In genomic region chr10:44971935-44972792, GRCh38 we compare ENCODE assay signal across 27 cellular contexts. TPM values are rescaled to one million over a fixed set of nuclear protein-coding genes. Genes with fewer than 3 reads are reported as not detected.
A peak's percentile ranks its signal among the peaks of the same experiment; 100 is the strongest.
DNase-seq lines count a peak whose midpoint lies in the region; ATAC-seq, FAIRE-seq and TF ChIP-seq lines count a peak whose summit lies in the region.
"Had no signal": no experiment of that assay in that cellular context is flagged by ENCODE, and none has a peak within 500 bp of the region (broad histone marks: within the 10 kb centered on the region; RNA-seq: fewer than 3 reads in every experiment).

No MANE protein-coding gene starts in this region.

- H3K4me1 Mint-ChIP-seq in memory B cell: peaks cover 25% of the 10 kb centered on the region

- TF ChIP-seq EP300 in GM12878 (IDR thresholded peaks at IDR 0.05; ENCODE audit: borderline replicate concordance in 1 of 2, control insufficient read depth in 1 of 2, low read depth in 2 of 2, low read length in 2 of 2): no peak

- no peaks in the 10 kb centered on the region for H3K36me3 ChIP-seq in breast epithelium
- peaks cover 4% of the 10 kb centered on the region for H3K36me3 ChIP-seq in mammary epithelial cell (ENCODE audit: insufficient read depth, low read length)
- peaks cover 0 to 8% of the 10 kb centered on the region in 2 experiments; a peak in 2 of 4 replicates for H3K36me3 ChIP-seq in GM12878 (ENCODE audit: control insufficient read depth in 2 of 2, insufficient read depth in 2 of 2, low read length in 1 of 2)
- H3K36me3 ChIP-seq in thyroid gland: peaks cover 40 to 45% of the 10 kb centered on the region in 2 donors
- H3K36me3 ChIP-seq: uterus had no signal

- H3K79me2 ChIP-seq in mammary epithelial cell (ENCODE audit: insufficient read depth, low read length) (peaks cover 15% of the 10 kb centered on the region), GM12878 (ENCODE audit: control insufficient read depth, insufficient read depth, low read length) (peaks cover 9% of the 10 kb centered on the region)

- SMC1A ChIA-PET in GM12878 (lab: Charles Lee; ENCODE audit: uncharacterized antibody, unreplicated experiment): interaction anchor here (1.8 to 2.5 kb wide), 4 partner anchors 8 to 40 kb away, joined by 6 to 36 read pairs (median 24); no protein-coding TSS in a partner anchor

- H3K9ac ChIP-seq in mammary epithelial cell (ENCODE audit: insufficient read depth, low read length): no peak overlapping the region
- H3K9ac ChIP-seq in GM12878 (ENCODE audit: control insufficient read depth, insufficient read depth, low read length): no peak overlapping the region

- H3K36me3 Mint-ChIP-seq in memory B cell: no peaks in the 10 kb centered on the region
- H3K36me3 Mint-ChIP-seq: activated naive CD8-positive, alpha-beta T cell treated with anti-CD3 and anti-CD28 coated beads for 36 hours; CD4-positive, alpha-beta memory T cell; stimulated activated effector memory CD8-positive, alpha-beta T cell treated with anti-CD3 and anti-CD28 coated beads, Interleukin-12 subunit alpha, Interleukin-12 subunit beta, amount 100 ng/mL, for 72 hours had no signal

- dilution Hi-C loops in mammary epithelial cell (cut with HindIII; ENCODE audit: low sequenced_read_pairs): no loop called here

- no peak overlapping the region for H2AFZ ChIP-seq in mammary epithelial cell (ENCODE audit: low read depth, low read length)
- no peak overlapping the region for H2AFZ ChIP-seq in GM12878 (ENCODE audit: control insufficient read depth, low read depth, low read length)

- H3K27ac ChIP-seq in breast epithelium (peak overlapping the region; percentile 92 to 95), mammary epithelial cell (ENCODE audit: insufficient read depth, low read depth, low read length) (no peak overlapping the region), GM12878 (ENCODE audit: control insufficient read depth, insufficient read depth) (peak overlapping the region; percentile 80), thyroid gland (peak overlapping the region; percentile 79 to 97 (median 95))
- H3K27ac ChIP-seq: RWPE1, suprapubic skin, uterus had no signal

- no peak for TF ChIP-seq CTCF in breast epithelium (IDR thresholded peaks at IDR 0.05)
- no peak for TF ChIP-seq CTCF in mammary epithelial cell (conservative IDR thresholded peaks at IDR 0.05 in 1 of 2, IDR thresholded peaks at IDR 0.05 in 1 of 2; ENCODE audit: extremely low read depth in 1 of 2, insufficient read depth in 1 of 2, low read depth in 1 of 2, low read length in 2 of 2)
- TF ChIP-seq CTCF in GM12878 (IDR thresholded peaks at IDR 0.05 in 2 of 3, conservative IDR thresholded peaks at IDR 0.05 in 1 of 3; ENCODE audit: control insufficient read depth in 2 of 3, extremely low read depth in 1 of 3, insufficient read depth in 1 of 3, low read depth in 3 of 3, low read length in 3 of 3): no peak
- no peak for TF ChIP-seq CTCF in thyroid gland (IDR thresholded peaks at IDR 0.05)

- CTCF ChIA-PET in mammary epithelial cell (lab: Charles Lee; ENCODE audit: low non-redundant PET) (no interaction called here), GM12878 (lab: Yijun Ruan, JAX) (interaction anchor here (1.2 to 10.1 kb wide), 5 partner anchors 8 to 40 kb away, joined by 4 to 181 read pairs (median 14); partner anchors contain the start of gene RASSF4)

- no peak overlapping the region for H3K4me2 ChIP-seq in mammary epithelial cell (ENCODE audit: insufficient read depth, low read depth, low read length)
- H3K4me2 ChIP-seq in GM12878 (ENCODE audit: control insufficient read depth, insufficient read depth): no peak overlapping the region

- FAIRE-seq in GM12878 (lab: Jason Lieb, UNC): no peak
- FAIRE-seq: GM12891, islet of Langerhans, pancreas had no signal

- intact Hi-C loops in breast epithelium (cut with DNase I; ENCODE audit: low total_unique reads) (no loop called here), mammary epithelial cell (cut with micrococcal nuclease) (no loop called here), GM12878 (cut with micrococcal nuclease; ENCODE audit: unreplicated experiment) (no loop called here), thyroid gland (cut with DNase I) (no loop called here)

- H4K20me1 ChIP-seq in mammary epithelial cell (ENCODE audit: insufficient read depth, low read length): no peaks in the 10 kb centered on the region
- no peaks in the 10 kb centered on the region for H4K20me1 ChIP-seq in GM12878 (ENCODE audit: control insufficient read depth, insufficient read depth)

- H3K4me3 ChIP-seq in breast epithelium (no peak overlapping the region), mammary epithelial cell (replicated peaks in 1 of 3; ENCODE audit: insufficient read depth in 1 of 3, low read depth in 2 of 3, low read length in 3 of 3) (no peak overlapping the region), GM12878 (no peak overlapping the region), thyroid gland (replicated peaks in 1 of 3) (no peak overlapping the region)
- H3K4me3 ChIP-seq: pancreas, suprapubic skin, uterus had no signal

- TF ChIP-seq POLR2A in breast epithelium (IDR thresholded peaks at IDR 0.05): no peak
- no peak for TF ChIP-seq POLR2A in GM12878 (IDR thresholded peaks at IDR 0.05; ENCODE audit: low read depth, low read length)
- no peak for TF ChIP-seq POLR2A in thyroid gland (IDR thresholded peaks at IDR 0.05)

- WGBS in mammary epithelial cell (ENCODE audit: low coverage, missing lambda C conversion rate): 100% methylated on average over 12 of the region's 12 CpGs
- 92% methylated on average over 12 of the region's 12 CpGs for WGBS in GM12878 (ENCODE audit: insufficient coverage, insufficient replicate concordance, low lambda C conversion rate, missing lambda C conversion rate)
- 94 to 97% methylated on average over 9 to 11 of the region's 12 CpGs for WGBS in thyroid gland, 2 donors

- TF ChIP-seq RAD21 in GM12878 (IDR thresholded peaks at IDR 0.05; ENCODE audit: insufficient read depth, low read depth, low read length): no peak

- H3K27me3 ChIP-seq in breast epithelium (no peaks in the 10 kb centered on the region), mammary epithelial cell (ENCODE audit: insufficient read depth, low read length) (no peaks in the 10 kb centered on the region), GM12878 (replicated peaks in 1 of 2; ENCODE audit: control insufficient read depth in 2 of 2, insufficient read depth in 2 of 2, low read length in 1 of 2) (no peaks in the 10 kb centered on the region), thyroid gland (no peaks in the 10 kb centered on the region)
- H3K27me3 ChIP-seq: pancreas, suprapubic skin, uterus had no signal

- DNase-seq in breast epithelium (ENCODE audit: low spot score in 2 of 2): no peak
- no peak for DNase-seq in mammary epithelial cell
- no peak for DNase-seq in GM12878 (ENCODE audit: low read depth, low spot score)
- no peak for DNase-seq in memory B cell (ENCODE audit: low spot score in 2 of 2)
- peak in 1 of 2 donors; percentile 3 for DNase-seq in thyroid gland
- no peak for DNase-seq in NCI-H1417 treated with DMSO at 0.1 percent for 48 hours (lab: John Stamatoyannopoulos, UW)
- DNase-seq: 8988T; activated effector memory CD4-positive, alpha-beta T cell treated with anti-CD3 and anti-CD28 coated beads, Interleukin-2, amount 50 U/mL, for 16 hours; activated naive CD8-positive, alpha-beta T cell treated with anti-CD3 and anti-CD28 coated beads for 36 hours; activated T-cell treated with anti-CD3 and anti-CD28 coated beads for 4 hours; caudate nucleus; CD4-positive, alpha-beta memory T cell; cortex of kidney; NCI-H1436; NCI-H446 treated with DMSO at 0.1 percent for 48 hours; nephron progenitor cell; stimulated activated CD4-positive, alpha-beta T cell treated with anti-CD3 and anti-CD28 coated beads, Interleukin-4, amount 100 ng/mL, for 24 hours; uterus had no signal

- H3K9me3 ChIP-seq in breast epithelium (no peaks in the 10 kb centered on the region), mammary epithelial cell (replicated peaks; ENCODE audit: insufficient read depth, low read length) (no peaks in the 10 kb centered on the region), GM12878 (replicated peaks; ENCODE audit: control insufficient read depth, insufficient read depth, low read length) (no peaks in the 10 kb centered on the region), thyroid gland (no peaks in the 10 kb centered on the region)
- H3K9me3 ChIP-seq: pancreas, suprapubic skin, uterus had no signal

- BruUV-seq in mammary epithelial cell (replicated peaks; lab: Mats Ljungman, UMichigan): no TSS peak
- BruUV-seq in GM12878 (replicated peaks; lab: Mats Ljungman, UMichigan): no TSS peak

- no peak overlapping the region for H3K4me3 Mint-ChIP-seq in memory B cell
- H3K4me3 Mint-ChIP-seq: activated naive CD8-positive, alpha-beta T cell treated with anti-CD3 and anti-CD28 coated beads for 36 hours; nephron progenitor cell; stimulated activated effector memory CD8-positive, alpha-beta T cell treated with anti-CD3 and anti-CD28 coated beads, Interleukin-12 subunit alpha, Interleukin-12 subunit beta, amount 100 ng/mL, for 72 hours had no signal

- in situ Hi-C loops in mammary epithelial cell (cut with MboI; ENCODE audit: low sequenced_read_pairs in 2 of 2): no loop called here
- in situ Hi-C loops in GM12878 (cut with MboI): loop anchor here (25.0 kb wide), 1 partner anchor 1810 kb away; no protein-coding TSS in a partner anchor

- H3K27ac Mint-ChIP-seq in memory B cell: peak overlapping the region; percentile 36
- H3K27ac Mint-ChIP-seq: CD4-positive, alpha-beta memory T cell; nephron progenitor cell; stimulated activated effector memory CD8-positive, alpha-beta T cell treated with anti-CD3 and anti-CD28 coated beads, Interleukin-12 subunit alpha, Interleukin-12 subunit beta, amount 100 ng/mL, for 72 hours had no signal

- ATAC-seq in GM12878 (no peak), memory B cell (ENCODE audit: low read depth) (no peak), GM18861 (IDR thresholded peaks at IDR 0.05; ENCODE audit: unreplicated experiment) (no peak), HG02870 (IDR thresholded peaks at IDR 0.05; ENCODE audit: unreplicated experiment) (no peak)
- ATAC-seq: pancreas; SK-N-SH treated with all-trans-retinoic acid at 6 μM for 48 hours; stimulated activated effector memory CD8-positive, alpha-beta T cell treated with anti-CD3 and anti-CD28 coated beads, Interleukin-12 subunit alpha, Interleukin-12 subunit beta, amount 100 ng/mL, for 72 hours had no signal

- peaks cover 3% of the 10 kb centered on the region for H3K27me3 Mint-ChIP-seq in memory B cell
- H3K27me3 Mint-ChIP-seq: activated naive CD8-positive, alpha-beta T cell treated with anti-CD3 and anti-CD28 coated beads for 36 hours; CD4-positive, alpha-beta memory T cell had no signal

- H3K9me3 Mint-ChIP-seq in memory B cell: no peaks in the 10 kb centered on the region
- H3K9me3 Mint-ChIP-seq: activated naive CD8-positive, alpha-beta T cell treated with anti-CD3 and anti-CD28 coated beads for 36 hours; CD4-positive, alpha-beta memory T cell; nephron progenitor cell; stimulated activated effector memory CD8-positive, alpha-beta T cell treated with anti-CD3 and anti-CD28 coated beads, Interleukin-12 subunit alpha, Interleukin-12 subunit beta, amount 100 ng/mL, for 72 hours had no signal

- RAD21 ChIA-PET in GM12878 (lab: Charles Lee; ENCODE audit: unreplicated experiment): interaction anchor here (1.1 to 2.7 kb wide), 4 partner anchors 9 to 43 kb away, joined by 4 to 54 read pairs (median 35); no protein-coding TSS in a partner anchor

- peaks cover 2 to 17% of the 10 kb centered on the region in 2 donors for H3K4me1 ChIP-seq in breast epithelium
- peaks cover 25% of the 10 kb centered on the region for H3K4me1 ChIP-seq in mammary epithelial cell (ENCODE audit: insufficient read depth, low read length)
- peaks cover 56% of the 10 kb centered on the region for H3K4me1 ChIP-seq in GM12878 (ENCODE audit: control insufficient read depth, insufficient read depth, low read length)
- peaks cover 70 to 83% of the 10 kb centered on the region in 2 donors for H3K4me1 ChIP-seq in thyroid gland

- POLR2A ChIA-PET in GM12878 (lab: Charles Lee): interaction anchor here (1.2 to 2.1 kb wide), 5 partner anchors 8 to 43 kb away, joined by 3 to 17 read pairs (median 6); no protein-coding TSS in a partner anchor

RNA-seq across cellular contexts. Expression of gene DEPP1, which starts 6.4 kb away (rescaled TPM):
- total RNA-seq in breast epithelium (1,000 to 10,000 TPM in 1 of 3 donors, 100 to 1,000 TPM in 2; 139 to 2,057 (median 460) TPM), mammary epithelial cell (10 to 100 TPM; 25.0 to 45.6 TPM), GM12878 (2014; rRNA removed) (7.8 and 8.4 TPM in 2 replicates), GM12878 (2014; rRNA removed; fragmentation: Illumina TruSeq; extraction: Trizol) (5.6 and 5.7 TPM in 2 replicates), GM12878 (2021) (8.6 and 8.9 TPM in 2 replicates), thyroid gland (100 to 1,000 TPM in 2 of 4 donors, 10 to 100 TPM in 2; 45.1 to 518 (median 182) TPM)
- polyA plus RNA-seq in mammary epithelial cell (139 TPM), GM12878 (2011; rRNA removed) (2.4 and 4.5 TPM in 2 replicates), GM12878 (2014; fragmentation: Illumina TruSeq; extraction: Trizol) (3.8 and 6.1 TPM in 2 replicates), GM12878 (2014; fragmentation: Nextera tagmentation; extraction: Ambion mirVana) (1 to 10 TPM; 1.7 to 1.8 TPM), GM12878 (2014; rRNA removed) (8.5 TPM in 2 replicates), GM12878 (2016; fragmentation: Nextera tagmentation; extraction: Ambion mirVana) (10 to 100 TPM; 11.0 to 12.1 TPM)
- 230 TPM for polyA minus RNA-seq in mammary epithelial cell
- total RNA-seq in GM12878 (2013; cell fraction: nucleolus; rRNA removed): 23.8 and 31.1 TPM in 2 replicates
- polyA plus RNA-seq in GM12878 (2011; ENCODE audit: low read depth): 1.2 TPM
- 5.2 and 6.2 TPM in 2 replicates for polyA plus RNA-seq in GM12878 (2011; cell fraction: cytosol; rRNA removed)
- 3.0 and 3.7 TPM in 2 replicates for polyA plus RNA-seq in GM12878 (2011; cell fraction: nucleus; rRNA removed)
- polyA plus RNA-seq in GM12878 (2012): 2.1 and 4.4 TPM in 2 replicates
- polyA minus RNA-seq in GM12878 (2011; rRNA and poly(A)+ RNA removed): 6.1 and 8.3 TPM in 2 replicates
- polyA minus RNA-seq in GM12878 (2011; cell fraction: cytosol; rRNA and poly(A)+ RNA removed): 2.6 and 3.1 TPM in 2 replicates
- polyA minus RNA-seq in GM12878 (2011; cell fraction: nucleus; rRNA and poly(A)+ RNA removed): 8.7 and 10.1 TPM in 2 replicates
- total RNA-seq: CD4-positive, alpha-beta memory T cell had no signal
- polyA plus RNA-seq: CD4-positive, alpha-beta memory T cell had no signal

RNA-seq across cellular contexts. Expression of gene RASSF4, which starts 12.6 kb away (rescaled TPM):
- 100 to 1,000 TPM in 1 of 3 donors, 10 to 100 TPM in 2; 18.7 to 364 (median 41.1) TPM for total RNA-seq in breast epithelium
- total RNA-seq in mammary epithelial cell: 1 to 10 TPM; 1.4 to 4.0 TPM
- polyA plus RNA-seq in mammary epithelial cell: 3.4 TPM
- 8.9 TPM for polyA minus RNA-seq in mammary epithelial cell
- 175 and 194 TPM in 2 replicates for total RNA-seq in GM12878 (2013; cell fraction: nucleolus; rRNA removed)
- total RNA-seq in GM12878 (2014; rRNA removed): 15.6 and 16.5 TPM in 2 replicates
- total RNA-seq in GM12878 (2014; rRNA removed; fragmentation: Illumina TruSeq; extraction: Trizol): 10.9 and 11.9 TPM in 2 replicates
- 20.0 and 21.1 TPM in 2 replicates for total RNA-seq in GM12878 (2021)
- polyA plus RNA-seq in GM12878 (2011; ENCODE audit: low read depth): 9.8 TPM
- 50.8 and 71.1 TPM in 2 replicates for polyA plus RNA-seq in GM12878 (2011; rRNA removed)
- 55.8 and 83.7 TPM in 2 replicates for polyA plus RNA-seq in GM12878 (2011; cell fraction: cytosol; rRNA removed)
- 307 and 389 TPM in 2 replicates for polyA plus RNA-seq in GM12878 (2011; cell fraction: nucleus; rRNA removed)
- 16.9 and 18.3 TPM in 2 replicates for polyA plus RNA-seq in GM12878 (2012)
- polyA plus RNA-seq in GM12878 (2014; fragmentation: Illumina TruSeq; extraction: Trizol): 6.3 and 10.7 TPM in 2 replicates
- 1 to 10 TPM; 3.7 to 4.0 TPM for polyA plus RNA-seq in GM12878 (2014; fragmentation: Nextera tagmentation; extraction: Ambion mirVana)
- polyA plus RNA-seq in GM12878 (2014; rRNA removed): 17.1 and 19.4 TPM in 2 replicates
- polyA plus RNA-seq in GM12878 (2016; fragmentation: Nextera tagmentation; extraction: Ambion mirVana): 10 to 100 TPM; 17.1 to 19.1 TPM
- 45.6 and 75.7 TPM in 2 replicates for polyA minus RNA-seq in GM12878 (2011; rRNA and poly(A)+ RNA removed)
- 17.1 and 19.4 TPM in 2 replicates for polyA minus RNA-seq in GM12878 (2011; cell fraction: cytosol; rRNA and poly(A)+ RNA removed)
- polyA minus RNA-seq in GM12878 (2011; cell fraction: nucleus; rRNA and poly(A)+ RNA removed): 66.4 and 98.8 TPM in 2 replicates
- total RNA-seq in thyroid gland: 100 to 1,000 TPM; 175 to 226 (median 203) TPM

RNA-seq across cellular contexts. Expression of gene ZNF22, which starts 28.6 kb away (rescaled TPM):
- total RNA-seq in breast epithelium: 10 to 100 TPM; 32.0 to 54.1 (median 34.2) TPM
- 1 to 10 TPM; 7.2 to 7.7 TPM for total RNA-seq in mammary epithelial cell
- 2.7 TPM for polyA plus RNA-seq in mammary epithelial cell
- 1.9 TPM for polyA minus RNA-seq in mammary epithelial cell
- 15.8 and 16.7 TPM in 2 replicates for total RNA-seq in GM12878 (2013; cell fraction: nucleolus; rRNA removed)
- total RNA-seq in GM12878 (2014; rRNA removed): 31.1 and 42.1 TPM in 2 replicates
- total RNA-seq in GM12878 (2014; rRNA removed; fragmentation: Illumina TruSeq; extraction: Trizol): 44.2 and 44.5 TPM in 2 replicates
- total RNA-seq in GM12878 (2021): 31.1 and 34.7 TPM in 2 replicates
- 20.2 TPM for polyA plus RNA-seq in GM12878 (2011; ENCODE audit: low read depth)
- 33.1 and 49.3 TPM in 2 replicates for polyA plus RNA-seq in GM12878 (2011; rRNA removed)
- polyA plus RNA-seq in GM12878 (2011; cell fraction: cytosol; rRNA removed): 10.8 and 12.9 TPM in 2 replicates
- polyA plus RNA-seq in GM12878 (2011; cell fraction: nucleus; rRNA removed): 11.1 and 11.3 TPM in 2 replicates
- polyA plus RNA-seq in GM12878 (2012): 21.5 and 21.7 TPM in 2 replicates
- polyA plus RNA-seq in GM12878 (2014; fragmentation: Illumina TruSeq; extraction: Trizol): 43.4 and 59.1 TPM in 2 replicates
- polyA plus RNA-seq in GM12878 (2014; fragmentation: Nextera tagmentation; extraction: Ambion mirVana): 10 to 100 TPM; 47.4 to 74.4 TPM
- polyA plus RNA-seq in GM12878 (2014; rRNA removed): 26.7 and 32.3 TPM in 2 replicates
- polyA plus RNA-seq in GM12878 (2016; fragmentation: Nextera tagmentation; extraction: Ambion mirVana): 10 to 100 TPM; 47.2 to 48.4 TPM
- 8.3 and 8.7 TPM in 2 replicates for polyA minus RNA-seq in GM12878 (2011; rRNA and poly(A)+ RNA removed)
- polyA minus RNA-seq in GM12878 (2011; cell fraction: cytosol; rRNA and poly(A)+ RNA removed): 4.4 and 5.1 TPM in 2 replicates
- 5.2 and 6.5 TPM in 2 replicates for polyA minus RNA-seq in GM12878 (2011; cell fraction: nucleus; rRNA and poly(A)+ RNA removed)
- total RNA-seq in thyroid gland: 10 to 100 TPM; 28.5 to 40.3 (median 33.1) TPM
